Comparison of ENCODE assay signal across 11 cellular contexts in the genomic region with DNA sequence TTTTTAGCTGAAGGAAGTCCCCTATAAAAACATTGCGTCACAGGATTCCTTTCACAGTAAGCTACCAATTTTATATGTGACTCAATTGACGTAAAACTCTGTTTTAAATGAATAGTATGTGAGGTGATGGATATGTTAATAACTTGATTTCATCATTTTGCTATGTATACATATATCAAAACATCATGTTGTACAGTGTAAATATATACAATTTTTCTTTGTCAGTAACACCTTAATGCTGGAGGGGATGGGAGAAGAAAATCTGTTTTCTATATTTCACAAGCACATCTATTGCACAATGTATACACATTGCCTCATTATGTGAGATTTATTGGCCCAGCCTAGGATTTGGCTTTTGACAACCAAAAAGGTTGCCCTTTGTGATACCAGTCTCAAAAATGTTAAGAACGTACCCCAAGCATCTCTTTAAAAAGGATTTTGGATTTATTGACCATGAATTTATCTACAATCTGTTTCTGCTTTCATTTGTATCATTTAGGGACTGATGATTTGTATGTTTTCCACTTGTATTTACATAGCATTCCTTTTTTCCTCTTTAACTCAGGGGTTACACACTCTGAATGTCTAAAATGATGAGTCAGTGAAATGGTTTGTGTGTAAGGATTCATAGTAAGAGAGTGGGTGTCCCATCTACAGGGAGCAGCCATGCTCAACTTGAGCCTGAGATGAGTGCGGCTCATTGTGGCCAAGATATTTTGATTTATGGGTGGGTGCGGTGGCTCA.
DNase-seq lines count a peak whose midpoint lies in the region; ATAC-seq and TF ChIP-seq lines count a peak whose summit lies in the region.
"Had no signal": no experiment of that assay in that cellular context is flagged by ENCODE, and none has a peak within 500 bp of the region (broad histone marks: within the 10 kb centered on the region; RNA-seq: fewer than 3 reads in every experiment).

No MANE protein-coding gene starts in this region.

- no peak overlapping the region for H3K9ac ChIP-seq in subcutaneous abdominal adipose tissue (ENCODE audit: low read length in 5 of 5)

- TF ChIP-seq CTCF in esophagus squamous epithelium (IDR thresholded peaks at IDR 0.05) = no peak

- H3K4me1 Mint-ChIP-seq in activated T-cell treated with anti-CD3 and anti-CD28 coated beads, Interleukin-2, amount 50 U/mL, for 72 hours (ENCODE audit: low read depth) = peaks cover 75% of the 10 kb centered on the region

- H3K4me1 ChIP-seq in esophagus squamous epithelium (peaks cover 23 to 79% (median 42%) of the 10 kb centered on the region in 3 donors), subcutaneous abdominal adipose tissue (ENCODE audit: control insufficient read depth in 5 of 5, insufficient read depth in 5 of 5, low read length in 5 of 5) (peaks cover 5 to 35% (median 29%) of the 10 kb centered on the region in 5 donors)
- H3K4me1 ChIP-seq: Caco-2 had no signal

- no peaks in the 10 kb centered on the region for H3K27me3 ChIP-seq in esophagus squamous epithelium
- H3K27me3 ChIP-seq in subcutaneous abdominal adipose tissue (ENCODE audit: control insufficient read depth in 5 of 5, insufficient read depth in 4 of 5, low read length in 5 of 5) = no peaks in the 10 kb centered on the region

- H3K27ac ChIP-seq in esophagus squamous epithelium (peak overlapping the region; percentile 20 to 88 (median 82)), subcutaneous abdominal adipose tissue (ENCODE audit: low read depth, low read length) (peak overlapping the region; percentile 71)

- DNase-seq in activated T-cell treated with anti-CD3 and anti-CD28 coated beads, Interleukin-2, amount 50 U/mL, for 72 hours = peak in 1 of 2 donors; percentile 33
- no peak for DNase-seq in activated T-cell treated with anti-CD3 and anti-CD28 coated beads, Interleukin-2, amount 50 U/mL, for 1 hour
- peak; percentile 26 for DNase-seq in RPMI7951 (ENCODE audit: low read depth)
- no peak for DNase-seq in esophagus squamous epithelium (lab: John Stamatoyannopoulos, UW)
- no peak for DNase-seq in GDM1 (lab: John Stamatoyannopoulos, UW)
- DNase-seq: naive B cell, NCI-H187 had no signal

- H3K27me3 Mint-ChIP-seq in activated T-cell treated with anti-CD3 and anti-CD28 coated beads, Interleukin-2, amount 50 U/mL, for 72 hours (ENCODE audit: low read depth) = no peaks in the 10 kb centered on the region
- H3K27me3 Mint-ChIP-seq: naive B cell had no signal

- peak overlapping the region; percentile 39 to 53 for H3K4me3 Mint-ChIP-seq in activated T-cell treated with anti-CD3 and anti-CD28 coated beads, Interleukin-2, amount 50 U/mL, for 72 hours

- H3K4me3 ChIP-seq in esophagus squamous epithelium (no peak overlapping the region), subcutaneous abdominal adipose tissue (ENCODE audit: low read depth in 1 of 5, low read length in 5 of 5) (no peak overlapping the region)

- H3K9me3 ChIP-seq in esophagus squamous epithelium (no peaks in the 10 kb centered on the region), subcutaneous abdominal adipose tissue (ENCODE audit: control insufficient read depth in 5 of 5, low read length in 5 of 5) (no peaks in the 10 kb centered on the region)
- H3K9me3 ChIP-seq: Caco-2 had no signal

- WGBS in esophagus squamous epithelium, 2 donors = 37 to 46% methylated on average over 4 to 5 of the region's 5 CpGs

- no peak for TF ChIP-seq POLR2A in esophagus squamous epithelium (IDR thresholded peaks at IDR 0.05)

- peaks cover 8 to 21% of the 10 kb centered on the region in 2 donors for H3K36me3 Mint-ChIP-seq in activated T-cell treated with anti-CD3 and anti-CD28 coated beads, Interleukin-2, amount 50 U/mL, for 72 hours (ENCODE audit: insufficient read depth in 2 of 2)

- H3K36me3 ChIP-seq in esophagus squamous epithelium (peaks cover 0 to 4% (median 0%) of the 10 kb centered on the region in 3 donors), subcutaneous abdominal adipose tissue (ENCODE audit: control insufficient read depth in 5 of 5, insufficient read depth in 5 of 5, low read length in 5 of 5) (peaks cover 0 to 3% (median 0%) of the 10 kb centered on the region in 5 donors)

- peak; percentile 33 to 41 for ATAC-seq in activated T-cell treated with anti-CD3 and anti-CD28 coated beads, Interleukin-2, amount 50 U/mL, for 72 hours (replicated peaks in 1 of 2)
- ATAC-seq in HG02610 (IDR thresholded peaks at IDR 0.05; ENCODE audit: unreplicated experiment) = no peak
- ATAC-seq in HG03521 (IDR thresholded peaks at IDR 0.05; ENCODE audit: unreplicated experiment) = no peak

- H3K27ac Mint-ChIP-seq in activated T-cell treated with anti-CD3 and anti-CD28 coated beads, Interleukin-2, amount 50 U/mL, for 72 hours = peak overlapping the region; percentile 97

- no peaks in the 10 kb centered on the region for H3K9me3 Mint-ChIP-seq in activated T-cell treated with anti-CD3 and anti-CD28 coated beads, Interleukin-2, amount 50 U/mL, for 72 hours
- H3K9me3 Mint-ChIP-seq: naive B cell had no signal

- intact Hi-C loops in esophagus squamous epithelium (cut with DNase I) = no loop called here

Comparison
In these comparisons a context has a peak if more than half of its experiments do, and no peak if none do; other contexts are left out.
1. ATAC-seq: peak in activated T-cell treated with anti-CD3 and anti-CD28 coated beads, Interleukin-2, amount 50 U/mL, for 72 hours (2 of 2); none in HG02610 (single experiment) and HG03521 (single experiment).